ENCODE assay signal across 8 cellular contexts in the genomic region with DNA sequence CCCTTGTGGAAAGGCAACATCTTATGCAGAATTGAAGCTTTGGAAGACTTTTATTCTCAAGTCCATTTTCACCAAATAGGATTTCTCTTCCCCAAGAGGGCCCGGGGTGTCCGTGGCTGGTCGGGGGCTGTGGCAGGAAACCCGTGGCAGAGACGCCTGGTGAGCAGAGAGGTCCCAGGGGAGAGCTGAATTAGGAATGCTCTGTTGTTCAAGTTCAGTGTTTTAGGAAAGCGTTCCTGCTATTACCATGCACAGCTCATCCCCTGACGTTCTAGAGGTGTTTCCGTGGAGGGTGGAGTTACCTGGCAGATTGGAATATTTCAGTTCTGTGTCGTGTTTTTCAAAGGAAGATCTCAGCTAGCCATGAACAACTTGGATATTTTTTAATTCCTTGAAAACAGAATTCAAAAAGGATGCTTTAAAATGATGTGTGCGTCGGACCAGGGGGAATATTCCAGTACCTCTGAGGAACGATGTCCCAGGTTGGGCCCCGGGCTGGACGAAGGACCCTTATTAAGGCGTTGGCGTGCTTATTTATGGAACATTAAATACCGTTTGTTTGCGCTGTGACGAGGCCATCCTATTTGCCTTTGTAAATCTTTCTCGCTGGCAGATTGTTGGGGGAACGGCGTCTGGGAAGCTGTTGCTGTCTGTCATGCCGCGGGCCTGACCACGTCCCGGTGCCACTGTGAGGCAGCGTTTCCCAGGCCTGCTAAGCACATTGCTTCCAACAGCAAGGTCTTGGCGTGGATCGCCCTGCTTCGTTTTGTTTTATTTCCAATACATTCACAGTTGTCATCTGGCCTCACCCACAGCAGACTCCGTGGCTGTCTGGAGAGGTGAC. TPM values are rescaled to one million over a fixed set of nuclear protein-coding genes. Genes with fewer than 3 reads are reported as not detected.
DNase-seq lines count a peak whose midpoint lies in the region; ATAC-seq and TF ChIP-seq lines count a peak whose summit lies in the region.

No MANE protein-coding gene starts in this region.

- H3K27ac ChIP-seq in breast epithelium, result peak overlapping the region; percentile 43 to 68
- H3K27ac ChIP-seq in uterus, result peak overlapping the region; percentile 37 to 42

- H3K4me3 ChIP-seq in breast epithelium, result peak overlapping the region; percentile 1 to 56 (median 18)
- no peak overlapping the region for H3K4me3 ChIP-seq in mucosa of descending colon
- H3K4me3 ChIP-seq in uterus, result no peak overlapping the region
- no peak overlapping the region for H3K4me3 ChIP-seq in H7 (ENCODE audit: insufficient read depth, low read depth, low read length)

- DNase-seq in Right ventricle myocardium inferior (ENCODE audit: missing footprints) (peak; percentile 37), cardiac septum (ENCODE audit: low spot score) (no peak), breast epithelium (ENCODE audit: low spot score in 2 of 2) (no peak), mucosa of descending colon (peak in 2 of 3 donors; percentile 28 to 44), uterus (no peak), NCI-H187 (lab: John Stamatoyannopoulos, UW) (no peak), H7 (no peak)
- no peak for DNase-seq in stimulated activated CD4-positive, alpha-beta T cell treated with anti-CD3 and anti-CD28 coated beads, Interleukin-2, amount 100 ng/mL, for 48 hours

- no peaks in the 10 kb centered on the region for H3K9me3 ChIP-seq in breast epithelium
- no peaks in the 10 kb centered on the region for H3K9me3 ChIP-seq in mucosa of descending colon
- H3K9me3 ChIP-seq in uterus, result no peaks in the 10 kb centered on the region

- no peaks in the 10 kb centered on the region for H3K27me3 ChIP-seq in breast epithelium
- no peaks in the 10 kb centered on the region for H3K27me3 ChIP-seq in uterus
- H3K27me3 ChIP-seq in H7 (ENCODE audit: control insufficient read depth, insufficient read depth, low read length), result peaks cover 8% of the 10 kb centered on the region

- TF ChIP-seq POLR2A in breast epithelium (IDR thresholded peaks at IDR 0.05) (no peak), uterus (IDR thresholded peaks at IDR 0.05) (no peak)

- intact Hi-C loops in Right ventricle myocardium inferior (cut with DNase I), result no loop called here
- intact Hi-C loops in cardiac septum (cut with DNase I), result no loop called here
- intact Hi-C loops in breast epithelium (cut with DNase I; ENCODE audit: low total_unique reads), result loop anchor here (10.0 kb wide), 2 partner anchors 71 to 121 kb away; no protein-coding TSS in a partner anchor
- intact Hi-C loops in mucosa of descending colon (cut with DNase I, micrococcal nuclease), result no loop called here
- intact Hi-C loops in uterus (cut with DNase I; ENCODE audit: low total_unique reads), result no loop called here

- H3K4me1 ChIP-seq in breast epithelium (no peaks in the 10 kb centered on the region), mucosa of descending colon (ENCODE audit: low read depth) (peaks cover 18% of the 10 kb centered on the region), uterus (no peaks in the 10 kb centered on the region)

- ATAC-seq in Right ventricle myocardium inferior (no peak), mucosa of descending colon (no peak)

- no peak for TF ChIP-seq CTCF in breast epithelium (IDR thresholded peaks at IDR 0.05)
- no peak for TF ChIP-seq CTCF in mucosa of descending colon (IDR thresholded peaks at IDR 0.05)
- no peak for TF ChIP-seq CTCF in uterus (IDR thresholded peaks at IDR 0.05)

- H3K36me3 ChIP-seq in breast epithelium (no peaks in the 10 kb centered on the region), mucosa of descending colon (ENCODE audit: low read depth) (no peaks in the 10 kb centered on the region), uterus (no peaks in the 10 kb centered on the region), H7 (replicated peaks; ENCODE audit: control insufficient read depth, insufficient read depth, low read length) (no peaks in the 10 kb centered on the region)

RNA-seq across cellular contexts. Expression of a gene that starts 8.2 kb away (rescaled TPM):
- 18.5 TPM for total RNA-seq in Right ventricle myocardium inferior
- total RNA-seq in cardiac septum, result 16.4 TPM
- 10 to 100 TPM; 10.9 to 18.0 (median 12.9) TPM for total RNA-seq in breast epithelium
- total RNA-seq in mucosa of descending colon, result 10 to 100 TPM in 1 of 3 donors, 1 to 10 TPM in 2; 2.9 to 12.9 (median 4.6) TPM
- total RNA-seq in uterus, result 10 to 100 TPM in 3 of 4 donors, 1 to 10 TPM in 1; 9.2 to 25.1 (median 14.6) TPM
- 14.1 and 14.5 TPM in 2 replicates for total RNA-seq in H7 (2014; rRNA removed; shearing (Covaris generic))

Comparison
In these comparisons a context has a peak if more than half of its experiments do, and no peak if none do; other contexts are left out.
1. DNase-seq: peak in Right ventricle myocardium inferior (single experiment) and mucosa of descending colon (2 of 3); none in cardiac septum (single experiment), breast epithelium (0 of 2), uterus (0 of 2), NCI-H187 (0 of 2), stimulated activated CD4-positive, alpha-beta T cell treated with anti-CD3 and anti-CD28 coated beads, Interleukin-2, amount 100 ng/mL, for 48 hours (0 of 2) and H7 (single experiment).
2. H3K4me3 ChIP-seq: peak in breast epithelium (3 of 3); none in mucosa of descending colon (single experiment), uterus (0 of 2) and H7 (single experiment).